In genomic region chr6:106444777-106445507, GRCh38 we compare ENCODE assay signal across 1 cellular context.
TF ChIP-seq lines count a peak whose summit lies in the region.

No MANE protein-coding gene starts in this region.

TF ChIP-seq in K562, 482 proteins besides CTCF, POLR2A, EP300 and RAD21 (continued from another document):
- no peak for TF ChIP-seq ZNF133 (CRISPR knock-in tag; IDR thresholded peaks at IDR 0.05)
- peak; percentile 76 for TF ChIP-seq MAFG (tag; conservative IDR thresholded peaks at IDR 0.05)
- peak in 1 of 2 experiments; percentile 10; a peak in 1 of 4 replicates for TF ChIP-seq KDM1A (IDR thresholded peaks at IDR 0.05)
- no peak for TF ChIP-seq HMG20B (CRISPR knock-in tag; IDR thresholded peaks at IDR 0.05)
- TF ChIP-seq NUFIP1 (IDR thresholded peaks at IDR 0.05; ENCODE audit: partially characterized antibody) = no peak
- no peak for TF ChIP-seq GATA2 (CRISPR knock-in tag; IDR thresholded peaks at IDR 0.05)
- no peak for TF ChIP-seq STAT5A (IDR thresholded peaks at IDR 0.05; ENCODE audit: borderline replicate concordance, low read length)
- TF ChIP-seq ESRRB (CRISPR knock-in tag; IDR thresholded peaks at IDR 0.05; ENCODE audit: borderline replicate concordance) = no peak
- TF ChIP-seq CEBPG (CRISPR knock-in tag; IDR thresholded peaks at IDR 0.05) = no peak
- peak; percentile 57 to 70; a peak in 3 of 4 replicates for TF ChIP-seq CEBPG (tag; conservative IDR thresholded peaks at IDR 0.05 in 1 of 2, IDR thresholded peaks at IDR 0.05 in 1 of 2)
- TF ChIP-seq GTF2E2 (tag; IDR thresholded peaks at IDR 0.05) = 0 out of 2 replicates have a peak, but pooled peaks have one; percentile 35
- TF ChIP-seq HNRNPL (IDR thresholded peaks at IDR 0.05; ENCODE audit: low read depth, low read length) = no peak
- TF ChIP-seq SETDB1 (IDR thresholded peaks at IDR 0.05; ENCODE audit: low read length) = no peak
- no peak for TF ChIP-seq RFX5 (IDR thresholded peaks at IDR 0.05; ENCODE audit: low read depth, low read length)
- TF ChIP-seq ZNF316 (IDR thresholded peaks at IDR 0.05) = peak; percentile 93
- peak; percentile 56; the same call in 1 of the 2 replicates for TF ChIP-seq ZEB2 (IDR thresholded peaks at IDR 0.05)
- TF ChIP-seq C11orf30 (IDR thresholded peaks at IDR 0.05; ENCODE audit: low read depth) = peak; percentile 86
- TF ChIP-seq ZNF561 (CRISPR knock-in tag; conservative IDR thresholded peaks at IDR 0.05) = no peak
- TF ChIP-seq FOXK2 (conservative IDR thresholded peaks at IDR 0.05 in 1 of 2, IDR thresholded peaks at IDR 0.05 in 1 of 2; ENCODE audit: low read depth in 2 of 2) = peak in 1 of 2 experiments; percentile 64; a peak in 2 of 4 replicates
- no peak for TF ChIP-seq ZNF586 (CRISPR knock-in tag; conservative IDR thresholded peaks at IDR 0.05)
- no peak for TF ChIP-seq XRCC3 (IDR thresholded peaks at IDR 0.05)
- TF ChIP-seq KAT2B (IDR thresholded peaks at IDR 0.05; ENCODE audit: low read depth, low read length) = no peak
- no peak for TF ChIP-seq ATF7 (IDR thresholded peaks at IDR 0.05)
- no peak for TF ChIP-seq JUND (IDR thresholded peaks at IDR 0.05; ENCODE audit: borderline replicate concordance, low read depth, low read length)
- TF ChIP-seq JUND (tag; IDR thresholded peaks at IDR 0.05; ENCODE audit: borderline replicate concordance, low read depth, low read length) = no peak
- TF ChIP-seq CEBPB (tag; IDR thresholded peaks at IDR 0.05) = peak; percentile 73
- TF ChIP-seq ZNF79 (CRISPR knock-in tag; IDR thresholded peaks at IDR 0.05; ENCODE audit: low read depth) = no peak
- no peak for TF ChIP-seq NELFE (IDR thresholded peaks at IDR 0.05; ENCODE audit: insufficient read depth, insufficient read length)
- TF ChIP-seq PHF21A (IDR thresholded peaks at IDR 0.05; ENCODE audit: borderline replicate concordance, low read depth) = 0 out of 2 replicates have a peak, but pooled peaks have one; percentile 24
- TF ChIP-seq ARID3B (CRISPR knock-in tag; IDR thresholded peaks at IDR 0.05; ENCODE audit: borderline replicate concordance) = no peak
- no peak for TF ChIP-seq ZC3H8 (IDR thresholded peaks at IDR 0.05)
- TF ChIP-seq GABPB2 (CRISPR knock-in tag; conservative IDR thresholded peaks at IDR 0.05) = no peak
- no peak for TF ChIP-seq ZNF609 (CRISPR knock-in tag; IDR thresholded peaks at IDR 0.05; ENCODE audit: borderline replicate concordance)
- peak; percentile 83 for TF ChIP-seq DEAF1 (CRISPR knock-in tag; IDR thresholded peaks at IDR 0.05)
